8 cellular contexts compared by ENCODE assay signal in genomic region chr15:22665059-22665702, GRCh38.
DNase-seq lines count a peak whose midpoint lies in the region; ATAC-seq and TF ChIP-seq lines count a peak whose summit lies in the region.
"Not testable (repeated sequence)": the region's sequence is repeated elsewhere in the genome, so short reads cannot be mapped to it uniquely, and the experiment has no call there.

No MANE protein-coding gene starts in this region.

- not testable (repeated sequence) for H3K27ac ChIP-seq in CD4-positive, alpha-beta memory T cell (ENCODE audit: low read depth, low read length)
- H3K27ac ChIP-seq in HEK293 (ENCODE audit: extremely low read depth, low read depth, low read length) (peak overlapping the region; percentile 85), cingulate gyrus (ENCODE audit: low read depth, low read length) (peak overlapping the region; percentile 23), right cardiac atrium (ENCODE audit: low read length) (peak overlapping the region; percentile 73), stomach (peak overlapping the region; percentile 74 to 94 (median 93))

- peak overlapping the region; percentile 81 to 96 (median 87) for H3K27ac Mint-ChIP-seq in CD4-positive, alpha-beta memory T cell
- H3K27ac Mint-ChIP-seq in activated CD8-positive, alpha-beta memory T cell treated with anti-CD3 and anti-CD28 coated beads, Interleukin-2, amount 10 ng/mL, durations not matched to agents 7 days and 5 days: peak overlapping the region; percentile 37
- H3K27ac Mint-ChIP-seq in natural killer cell: peak overlapping the region; percentile 89 to 93

- CTCF ChIA-PET in CD4-positive, alpha-beta memory T cell (lab: Charles Lee; ENCODE audit: partially characterized antibody); HEK293 (lab: Yijun Ruan, JAX); activated CD8-positive, alpha-beta memory T cell treated with anti-CD3 and anti-CD28 coated beads, Interleukin-2, amount 10 ng/mL, durations not matched to agents 7 days and 5 days (lab: Charles Lee): not testable (repeated sequence)

- not testable (repeated sequence) for H3K9me3 ChIP-seq in CD4-positive, alpha-beta memory T cell (ENCODE audit: control insufficient read depth in 1 of 2, low read length in 2 of 2); HEK293 (ENCODE audit: control insufficient read depth, insufficient read depth, low read depth, low read length); right cardiac atrium (ENCODE audit: control insufficient read depth, low read length); stomach

- H3K36me3 Mint-ChIP-seq in CD4-positive, alpha-beta memory T cell; activated CD8-positive, alpha-beta memory T cell treated with anti-CD3 and anti-CD28 coated beads, Interleukin-2, amount 10 ng/mL, durations not matched to agents 7 days and 5 days; natural killer cell: not testable (repeated sequence)

- peak in 4 of 5 donors; percentile 23 to 36 (median 28) for DNase-seq in CD4-positive, alpha-beta memory T cell
- DNase-seq in NOMO-1 (lab: John Stamatoyannopoulos, UW; ENCODE audit: unreplicated experiment in 2 of 2): peak; percentile 64 to 66
- DNase-seq in activated CD8-positive, alpha-beta memory T cell treated with anti-CD3 and anti-CD28 coated beads, Interleukin-2, amount 10 ng/mL, durations not matched to agents 7 days and 5 days; stomach: not testable (repeated sequence)
- DNase-seq in right cardiac atrium: peak in 1 of 3 donors; percentile 26
- DNase-seq in natural killer cell: peak; percentile 30

- POLR2A ChIA-PET in CD4-positive, alpha-beta memory T cell (lab: Charles Lee; ENCODE audit: partially characterized antibody); HEK293 (lab: Yijun Ruan, JAX): not testable (repeated sequence)

- TF ChIP-seq CTCF in HEK293 (tag by site-specific recombination; IDR thresholded peaks at IDR 0.05); natural killer cell (IDR thresholded peaks at IDR 0.05); stomach (IDR thresholded peaks at IDR 0.05): not testable (repeated sequence)

- TF ChIP-seq POLR2A in stomach (IDR thresholded peaks at IDR 0.05): not testable (repeated sequence)

- not testable (repeated sequence) for ATAC-seq in activated CD8-positive, alpha-beta memory T cell treated with anti-CD3 and anti-CD28 coated beads, Interleukin-2, amount 10 ng/mL, durations not matched to agents 7 days and 5 days; right cardiac atrium
- peak in 1 of 3 donors; percentile 14 for ATAC-seq in natural killer cell

- not testable (repeated sequence) for H3K9me3 Mint-ChIP-seq in CD4-positive, alpha-beta memory T cell; activated CD8-positive, alpha-beta memory T cell treated with anti-CD3 and anti-CD28 coated beads, Interleukin-2, amount 10 ng/mL, durations not matched to agents 7 days and 5 days (ENCODE audit: low read depth); natural killer cell

- intact Hi-C loops in CD4-positive, alpha-beta memory T cell (cut with micrococcal nuclease): loop anchor here (5.0 kb wide), 1 partner anchor 172 kb away; the partner anchor contains the start of gene NIPA2
- intact Hi-C loops in right cardiac atrium (cut with DNase I); natural killer cell (cut with micrococcal nuclease); stomach (cut with DNase I; ENCODE audit: low total_unique reads): not testable (repeated sequence)

- H3K4me1 Mint-ChIP-seq in CD4-positive, alpha-beta memory T cell: peaks cover 5 to 20% (median 14%) of the 10 kb centered on the region in 4 donors
- not testable (repeated sequence) for H3K4me1 Mint-ChIP-seq in activated CD8-positive, alpha-beta memory T cell treated with anti-CD3 and anti-CD28 coated beads, Interleukin-2, amount 10 ng/mL, durations not matched to agents 7 days and 5 days
- peaks cover 9 to 12% of the 10 kb centered on the region in 2 donors for H3K4me1 Mint-ChIP-seq in natural killer cell

- not testable (repeated sequence) for H3K4me1 ChIP-seq in CD4-positive, alpha-beta memory T cell (ENCODE audit: insufficient read depth, low read length); HEK293 (ENCODE audit: control insufficient read depth, insufficient read depth, low read length); right cardiac atrium (ENCODE audit: control insufficient read depth, insufficient read depth, low read length); stomach

- H3K4me3 ChIP-seq in CD4-positive, alpha-beta memory T cell (ENCODE audit: low read length in 2 of 2): peak overlapping the region; percentile 20 to 23
- peak overlapping the region; percentile 39 for H3K4me3 ChIP-seq in HEK293 (ENCODE audit: low read depth, low read length)
- H3K4me3 ChIP-seq in right cardiac atrium (ENCODE audit: low read length): peak overlapping the region; percentile 45
- peak overlapping the region; percentile 60 to 67 (median 62) for H3K4me3 ChIP-seq in stomach

- H3K27me3 Mint-ChIP-seq in CD4-positive, alpha-beta memory T cell; natural killer cell (ENCODE audit: low read depth in 2 of 2): not testable (repeated sequence)
- peaks cover 24% of the 10 kb centered on the region for H3K27me3 Mint-ChIP-seq in activated CD8-positive, alpha-beta memory T cell treated with anti-CD3 and anti-CD28 coated beads, Interleukin-2, amount 10 ng/mL, durations not matched to agents 7 days and 5 days

- H3K36me3 ChIP-seq in CD4-positive, alpha-beta memory T cell (ENCODE audit: insufficient read depth, low read length); HEK293 (ENCODE audit: control insufficient read depth in 2 of 2, insufficient read depth in 1 of 2, low read length in 2 of 2); stomach: not testable (repeated sequence)

- under 1% methylated on average over 16 of the region's 22 CpGs for WGBS in right cardiac atrium
- WGBS in stomach, 5 donors: 1 to 12% (median 3%) methylated on average over 10 to 21 of the region's 22 CpGs

- TF ChIP-seq EP300 in stomach (IDR thresholded peaks at IDR 0.05): not testable (repeated sequence)

- H3K27me3 ChIP-seq in CD4-positive, alpha-beta memory T cell (ENCODE audit: insufficient read depth, low read length); right cardiac atrium (ENCODE audit: control insufficient read depth, insufficient read depth); stomach: not testable (repeated sequence)

- peak overlapping the region; percentile 86 to 96 (median 90) for H3K4me3 Mint-ChIP-seq in CD4-positive, alpha-beta memory T cell
- H3K4me3 Mint-ChIP-seq in activated CD8-positive, alpha-beta memory T cell treated with anti-CD3 and anti-CD28 coated beads, Interleukin-2, amount 10 ng/mL, durations not matched to agents 7 days and 5 days: peak overlapping the region; percentile 66
- peak overlapping the region; percentile 95 for H3K4me3 Mint-ChIP-seq in natural killer cell

TF ChIP-seq in HEK293, 187 proteins besides CTCF, POLR2A, EP300 and RAD21:
- TF ChIP-seq ZBTB26 (tag by site-specific recombination; optimal IDR thresholded peaks at IDR 0.05) (peak; percentile 14), ZBTB20 (tag by site-specific recombination; IDR thresholded peaks at IDR 0.05) (0 out of 2 replicates have a peak, but pooled peaks have one; percentile 19), ZNF335 (tag by site-specific recombination; conservative IDR thresholded peaks at IDR 0.05) (peak; percentile 57; the same call in 1 of the 2 replicates), ZNF692 (tag by site-specific recombination; IDR thresholded peaks at IDR 0.05) (peak; percentile 64), ZNF600 (tag by site-specific recombination; IDR thresholded peaks at IDR 0.05) (0 out of 2 replicates have a peak, but pooled peaks have one; percentile 29)

Comparison
In these comparisons a context has a peak if more than half of its experiments do, and no peak if none do; other contexts are left out.
1. H3K27ac Mint-ChIP-seq: peak in every context shown above with its lines; median percentile 91 in natural killer cell; 87 in CD4-positive, alpha-beta memory T cell; 37 in activated CD8-positive, alpha-beta memory T cell treated with anti-CD3 and anti-CD28 coated beads, Interleukin-2, amount 10 ng/mL, durations not matched to agents 7 days and 5 days.